19 cellular contexts compared by ENCODE assay signal in genomic region chr3:126135398-126136076, GRCh38. TPM values are rescaled to one million over a fixed set of nuclear protein-coding genes. Genes with fewer than 3 reads are reported as not detected.
DNase-seq lines count a peak whose midpoint lies in the region; ATAC-seq and TF ChIP-seq lines count a peak whose summit lies in the region.
"Had no signal": no experiment of that assay in that cellular context is flagged by ENCODE, and none has a peak within 500 bp of the region (broad histone marks: within the 10 kb centered on the region; RNA-seq: fewer than 3 reads in every experiment).

No MANE protein-coding gene starts in this region.

- ATAC-seq in left cardiac atrium (no peak), left ventricle myocardium superior (no peak), GM21526 (IDR thresholded peaks at IDR 0.05; ENCODE audit: low FRiP score, unreplicated experiment) (no peak)
- ATAC-seq: gastrocnemius medialis; naive thymus-derived CD4-positive, alpha-beta T cell had no signal

- peaks cover 26% of the 10 kb centered on the region for H3K27me3 Mint-ChIP-seq in osteocyte (ENCODE audit: unreplicated experiment)

- no peak overlapping the region for H3K4me3 Mint-ChIP-seq in osteocyte (ENCODE audit: unreplicated experiment)
- H3K4me3 Mint-ChIP-seq: naive thymus-derived CD4-positive, alpha-beta T cell had no signal

- H3K27ac ChIP-seq in coronary artery = no peak overlapping the region
- no peak overlapping the region for H3K27ac ChIP-seq in vagina
- no peak overlapping the region for H3K27ac ChIP-seq in hepatocyte
- H3K27ac ChIP-seq: ascending aorta, epithelial cell of prostate had no signal

- H3K9me2 ChIP-seq in hepatocyte (replicated peaks; ENCODE audit: insufficient read depth) = no peaks in the 10 kb centered on the region

- TF ChIP-seq CTCF in coronary artery (IDR thresholded peaks at IDR 0.05) = no peak
- TF ChIP-seq CTCF in osteocyte (IDR thresholded peaks at IDR 0.05) = no peak
- TF ChIP-seq CTCF in vagina (IDR thresholded peaks at IDR 0.05) = no peak
- TF ChIP-seq CTCF in hepatocyte (IDR thresholded peaks at IDR 0.05; ENCODE audit: poor library complexity) = no peak

- H3K9me3 ChIP-seq in vagina (no peaks in the 10 kb centered on the region), hepatocyte (ENCODE audit: low read depth) (no peaks in the 10 kb centered on the region)
- H3K9me3 ChIP-seq: ascending aorta, gastrocnemius medialis had no signal

- no peaks in the 10 kb centered on the region for H4K20me1 ChIP-seq in hepatocyte (ENCODE audit: insufficient read depth, poor library complexity, severe bottlenecking)

- no peaks in the 10 kb centered on the region for H3K27me3 ChIP-seq in vagina
- H3K27me3 ChIP-seq in hepatocyte = no peaks in the 10 kb centered on the region
- H3K27me3 ChIP-seq: ascending aorta, gastrocnemius medialis had no signal

- no peak overlapping the region for H3K4me2 ChIP-seq in hepatocyte

- 95% methylated on average over 15 of the region's 15 CpGs for WGBS in hepatocyte (ENCODE audit: low lambda C conversion rate, missing lambda C conversion rate)

- H3K79me2 ChIP-seq in hepatocyte = no peaks in the 10 kb centered on the region

- intact Hi-C loops in left cardiac atrium (cut with DNase I) (loop anchor here in 1 of 2 donors (10.0 kb wide), 1 partner anchor 259 kb away; the partner anchor contains the start of gene CFAP100), left ventricle myocardium superior (cut with micrococcal nuclease) (no loop called here), vagina (cut with DNase I) (loop anchor here (5.0 to 10.0 kb wide), 2 partner anchors 69 to 257 kb away; partner anchors contain the start of gene CFAP100)

- no peak overlapping the region for H2AFZ ChIP-seq in hepatocyte

- H3K4me1 Mint-ChIP-seq in osteocyte (ENCODE audit: unreplicated experiment) = no peaks in the 10 kb centered on the region

- no peaks in the 10 kb centered on the region for H3K9me3 Mint-ChIP-seq in osteocyte (ENCODE audit: unreplicated experiment)
- H3K9me3 Mint-ChIP-seq: naive thymus-derived CD4-positive, alpha-beta T cell had no signal

- no peaks in the 10 kb centered on the region for H3K36me3 ChIP-seq in vagina
- H3K36me3 ChIP-seq in hepatocyte (replicated peaks; ENCODE audit: insufficient read depth, low read depth) = no peaks in the 10 kb centered on the region

- H3K4me1 ChIP-seq in vagina (no peaks in the 10 kb centered on the region), hepatocyte (ENCODE audit: insufficient read depth) (no peaks in the 10 kb centered on the region)
- H3K4me1 ChIP-seq: ascending aorta, gastrocnemius medialis had no signal

- no peak for TF ChIP-seq POLR2A in vagina (IDR thresholded peaks at IDR 0.05)

- H3K4me3 ChIP-seq in coronary artery = no peak overlapping the region
- no peak overlapping the region for H3K4me3 ChIP-seq in vagina
- no peak overlapping the region for H3K4me3 ChIP-seq in hepatocyte
- H3K4me3 ChIP-seq: ascending aorta, gastrocnemius medialis, lung had no signal

- no peak overlapping the region for H3K27ac Mint-ChIP-seq in osteocyte (ENCODE audit: unreplicated experiment)
- H3K27ac Mint-ChIP-seq: naive thymus-derived CD4-positive, alpha-beta T cell had no signal

- no peaks in the 10 kb centered on the region for H3K36me3 Mint-ChIP-seq in osteocyte (ENCODE audit: unreplicated experiment)
- H3K36me3 Mint-ChIP-seq: naive thymus-derived CD4-positive, alpha-beta T cell had no signal

- peak; percentile 10 for DNase-seq in left cardiac atrium
- DNase-seq in left ventricle myocardium superior = no peak
- peak; percentile 65 for DNase-seq in coronary artery (ENCODE audit: low spot score)
- DNase-seq in osteocyte (ENCODE audit: extremely low spot score, unreplicated experiment) = peak; percentile 82
- peak; percentile 82 to 90 for DNase-seq in vagina (ENCODE audit: extremely low spot score in 2 of 2)
- no peak for DNase-seq in stimulated activated CD4-positive, alpha-beta T cell treated with anti-CD3 and anti-CD28 coated beads, Interleukin-4, amount 100 ng/mL, for 24 hours
- no peak for DNase-seq in hepatocyte (ENCODE audit: low spot score)
- DNase-seq: Karpas-422; NCI-H1105; NCI-H2171; NCI-H82; stimulated activated naive CD4-positive, alpha-beta T cell treated with Interleukin-2 at 50 U/mL for 16 hours had no signal

RNA-seq across cellular contexts. Expression of gene ALDH1L1, which starts 44.8 kb away (rescaled TPM):
- total RNA-seq in left cardiac atrium (10 to 100 TPM; 20.2 to 22.9 TPM), left ventricle myocardium superior (16.6 TPM), osteocyte (1.4 and 1.5 TPM in 2 replicates), vagina (19.2 TPM), hepatocyte (15.9 and 25.0 TPM in 2 replicates)
- 15.5 and 22.6 TPM in 2 replicates for polyA plus RNA-seq in hepatocyte
- total RNA-seq: naive thymus-derived CD4-positive, alpha-beta T cell; pulmonary artery endothelial cell had no signal
- polyA plus RNA-seq: naive thymus-derived CD4-positive, alpha-beta T cell had no signal

RNA-seq across cellular contexts. Expression of gene SLC41A3, which starts 51.6 kb away (rescaled TPM):
- 10 to 100 TPM; 31.1 to 34.0 TPM for total RNA-seq in left cardiac atrium
- 35.4 TPM for total RNA-seq in left ventricle myocardium superior
- 80.6 and 89.2 TPM in 2 replicates for total RNA-seq in osteocyte
- 62.9 TPM for total RNA-seq in vagina
- total RNA-seq in hepatocyte = 43.4 and 52.9 TPM in 2 replicates
- 29.3 and 31.2 TPM in 2 replicates for polyA plus RNA-seq in hepatocyte

Comparison
In these comparisons a context has a peak if more than half of its experiments do, and no peak if none do; other contexts are left out.
1. DNase-seq: peak in left cardiac atrium (single experiment), coronary artery (single experiment), osteocyte (single experiment) and vagina (2 of 2); none in left ventricle myocardium superior (single experiment), stimulated activated CD4-positive, alpha-beta T cell treated with anti-CD3 and anti-CD28 coated beads, Interleukin-4, amount 100 ng/mL, for 24 hours (single experiment) and hepatocyte (single experiment).